ENCODE assay signal across 14 cellular contexts in genomic region chr15:49863431-49864205, GRCh38.
DNase-seq lines count a peak whose midpoint lies in the region; ATAC-seq, FAIRE-seq and TF ChIP-seq lines count a peak whose summit lies in the region.
"Had no signal": no experiment of that assay in that cellular context is flagged by ENCODE, and none has a peak within 500 bp of the region (broad histone marks: within the 10 kb centered on the region; RNA-seq: fewer than 3 reads in every experiment).

No MANE protein-coding gene starts in this region.

- no peak for ATAC-seq in psoas muscle

- H3K27ac ChIP-seq in esophagus (ENCODE audit: low read depth in 2 of 2, low read length in 1 of 2) (peak overlapping the region; percentile 11 to 55), psoas muscle (peak overlapping the region; percentile 19)
- H3K27ac ChIP-seq: SJSA1 had no signal

- CTCF ChIA-PET in AG04449 (lab: Yijun Ruan, JAX) = interaction anchor here (0.7 to 1.0 kb wide), 4 partner anchors 8 to 241 kb away, joined by 3 to 4 read pairs (median 4); no protein-coding TSS in a partner anchor

- POLR2A ChIA-PET in AG04449 (lab: Yijun Ruan, JAX) = interaction anchor here (0.6 to 1.3 kb wide), 3 partner anchors 32 to 582 kb away, joined by 3 to 6 read pairs (median 3); no protein-coding TSS in a partner anchor

- H3K27me3 ChIP-seq in esophagus (ENCODE audit: control insufficient read depth in 1 of 2, insufficient read depth in 2 of 2, low read length in 2 of 2) = no peaks in the 10 kb centered on the region
- H3K27me3 ChIP-seq in psoas muscle (ENCODE audit: insufficient read depth in 3 of 3, low read length in 2 of 3) = no peaks in the 10 kb centered on the region
- H3K27me3 ChIP-seq: SJSA1 had no signal

- no peak for FAIRE-seq in HTR-8/SVneo (lab: Jason Lieb, UNC)

- H3K4me3 ChIP-seq in AG04449 (ENCODE audit: low read depth, low read length) (no peak overlapping the region), esophagus (ENCODE audit: low read depth in 1 of 2, low read length in 2 of 2) (no peak overlapping the region), psoas muscle (no peak overlapping the region)
- H3K4me3 ChIP-seq: SJSA1 had no signal

- H3K9me3 ChIP-seq in esophagus (ENCODE audit: control insufficient read depth in 2 of 2, insufficient read depth in 1 of 2, low read depth in 1 of 2, low read length in 1 of 2) (no peaks in the 10 kb centered on the region), psoas muscle (no peaks in the 10 kb centered on the region)
- H3K9me3 ChIP-seq: SJSA1 had no signal

- H3K36me3 ChIP-seq in esophagus (ENCODE audit: control insufficient read depth in 2 of 2, insufficient read depth in 2 of 2, low read length in 1 of 2) (no peaks in the 10 kb centered on the region), psoas muscle (ENCODE audit: insufficient read depth in 1 of 2, low read depth in 1 of 2) (no peaks in the 10 kb centered on the region)
- H3K36me3 ChIP-seq: SJSA1 had no signal

- H3K4me1 ChIP-seq in esophagus (ENCODE audit: control insufficient read depth in 2 of 2, insufficient read depth in 2 of 2, low read length in 1 of 2) (no peaks in the 10 kb centered on the region), psoas muscle (no peaks in the 10 kb centered on the region)

- TF ChIP-seq CTCF in AG04449 (IDR thresholded peaks at IDR 0.05; ENCODE audit: insufficient read depth, low read length, missing control alignments) (no peak), psoas muscle (IDR thresholded peaks at IDR 0.05) (no peak), GM20000 (IDR thresholded peaks at IDR 0.05; ENCODE audit: extremely low read depth, missing control alignments) (no peak)

- intact Hi-C loops in psoas muscle (cut with DNase I) = no loop called here

- DNase-seq in AG04449 (ENCODE audit: low read depth, low spot score) = peak; percentile 94
- peak; percentile 75 for DNase-seq in M059J (ENCODE audit: low read depth)
- no peak for DNase-seq in psoas muscle
- DNase-seq in putamen (ENCODE audit: low spot score) = no peak
- no peak for DNase-seq in HTR-8/SVneo (ENCODE audit: insufficient read length, low spot score)
- no peak for DNase-seq in inferior parietal cortex (ENCODE audit: extremely low spot score)
- DNase-seq in GM20000 (ENCODE audit: low spot score) = no peak
- DNase-seq: ACHN; activated naive CD4-positive, alpha-beta T cell; Kasumi-1; NCI-H2081; nephron progenitor cell had no signal

- WGBS in esophagus, 2 donors = 43 to 62% methylated on average over 3 of the region's 3 CpGs
- WGBS in psoas muscle, 3 donors = 78 to 81% (median 79%) methylated on average over 3 of the region's 3 CpGs

Comparison
In these comparisons a context has a peak if more than half of its experiments do, and no peak if none do; other contexts are left out.
1. DNase-seq: peak in AG04449 (single experiment) and M059J (single experiment); none in psoas muscle (0 of 2), putamen (single experiment), HTR-8/SVneo (single experiment), inferior parietal cortex (single experiment) and GM20000 (single experiment).